13 cellular contexts compared by ENCODE assay signal in genomic region chr2:209790066-209790728, GRCh38. TPM values are rescaled to one million over a fixed set of nuclear protein-coding genes. Genes with fewer than 3 reads are reported as not detected.
A peak's percentile ranks its signal among the peaks of the same experiment; 100 is the strongest.
DNase-seq lines count a peak whose midpoint lies in the region; ATAC-seq and TF ChIP-seq lines count a peak whose summit lies in the region.
"Had no signal": no experiment of that assay in that cellular context is flagged by ENCODE, and none has a peak within 500 bp of the region (broad histone marks: within the 10 kb centered on the region; RNA-seq: fewer than 3 reads in every experiment).

No MANE protein-coding gene starts in this region.

- H3K4me1 ChIP-seq in BLaER1 treated with 17β-estradiol and CSF1 and Interleukin-3, amounts not matched to agents 10 nM and 100 nM: no peaks in the 10 kb centered on the region
- H3K4me1 ChIP-seq in endocrine pancreas (ENCODE audit: control insufficient read depth, insufficient read depth, low read length): peaks cover 4% of the 10 kb centered on the region
- no peaks in the 10 kb centered on the region for H3K4me1 ChIP-seq in endodermal cell (ENCODE audit: control insufficient read depth, insufficient read depth, low read length)

- no peaks in the 10 kb centered on the region for H4K20me1 ChIP-seq in BLaER1 treated with 17β-estradiol and CSF1 and Interleukin-3, amounts not matched to agents 10 nM and 100 nM

- no peaks in the 10 kb centered on the region for H3K9me3 ChIP-seq in BLaER1 treated with 17β-estradiol and CSF1 and Interleukin-3, amounts not matched to agents 10 nM and 100 nM (replicated peaks in 1 of 11)
- H3K9me3 ChIP-seq in endocrine pancreas (ENCODE audit: control insufficient read depth, low read length): no peaks in the 10 kb centered on the region
- no peaks in the 10 kb centered on the region for H3K9me3 ChIP-seq in endodermal cell (ENCODE audit: control insufficient read depth, low read length)

- no peak overlapping the region for H3K9ac ChIP-seq in BLaER1 treated with 17β-estradiol and CSF1 and Interleukin-3, amounts not matched to agents 10 nM and 100 nM
- H3K9ac ChIP-seq in endocrine pancreas (ENCODE audit: control insufficient read depth, insufficient read depth, low read length): no peak overlapping the region
- no peak overlapping the region for H3K9ac ChIP-seq in endodermal cell (ENCODE audit: extremely low read depth, low read length, poor library complexity, severe bottlenecking)

- DNase-seq in NAMALWA (ENCODE audit: low spot score) (peak; percentile 21), dermis blood vessel endothelial cell (no peak), activated gamma-delta T cell treated with Interleukin-2 at 50 U/mL for 16 hours (no peak), occipital lobe (lab: John Stamatoyannopoulos, UW) (no peak), endodermal cell (no peak)
- DNase-seq: IMR-90 had no signal

- H3K4me1 Mint-ChIP-seq in endodermal cell: peaks cover 6% of the 10 kb centered on the region

- H3K36me3 Mint-ChIP-seq in endodermal cell (ENCODE audit: low read depth): no peaks in the 10 kb centered on the region

- peak overlapping the region; percentile 15 to 51 (median 37); a peak in 16 of 22 replicates for H3K4me2 ChIP-seq in BLaER1 treated with 17β-estradiol and CSF1 and Interleukin-3, amounts not matched to agents 10 nM and 100 nM

- WGBS in endodermal cell (ENCODE audit: insufficient coverage in 1 of 2, insufficient read length in 1 of 2), 2 experiments: 74 to 78% methylated on average over 5 of the region's 6 CpGs

- no peak overlapping the region for H3K27ac Mint-ChIP-seq in endodermal cell
- H3K27ac Mint-ChIP-seq: activated T-helper 2 cell treated with anti-CD3 and anti-CD28 coated beads, Interferon-gamma antibody, Interleukin-2, Interleukin-4, amounts not matched to agents 10 μg/mL and 5 μg/mL and 100 μg/mL, durations not matched to agents 14 hours and 24 hours and 36 hours had no signal

- H3K27me3 ChIP-seq in BLaER1 treated with 17β-estradiol and CSF1 and Interleukin-3, amounts not matched to agents 10 nM and 100 nM: no peaks in the 10 kb centered on the region
- H3K27me3 ChIP-seq in endocrine pancreas (ENCODE audit: control insufficient read depth, insufficient read depth, low read length) (no peaks in the 10 kb centered on the region), endodermal cell (ENCODE audit: control insufficient read depth, insufficient read depth, low read length, poor library complexity, severe bottlenecking) (no peaks in the 10 kb centered on the region)

- H3K27ac ChIP-seq in BLaER1 treated with 17β-estradiol and CSF1 and Interleukin-3, amounts not matched to agents 10 nM and 100 nM: no peak overlapping the region
- no peak overlapping the region for H3K27ac ChIP-seq in endodermal cell (ENCODE audit: low read depth, low read length)

- H3K9me3 Mint-ChIP-seq in endodermal cell: peaks cover 1% of the 10 kb centered on the region
- H3K9me3 Mint-ChIP-seq: activated T-helper 2 cell treated with anti-CD3 and anti-CD28 coated beads, Interferon-gamma antibody, Interleukin-2, Interleukin-4, amounts not matched to agents 10 μg/mL and 5 μg/mL and 100 μg/mL, durations not matched to agents 14 hours and 24 hours and 36 hours had no signal

- 0 out of 20 replicates have a peak overlapping the region, but pooled peaks of 1 of the 10 experiments have one; percentile 22 for H3K4me3 ChIP-seq in BLaER1 treated with 17β-estradiol and CSF1 and Interleukin-3, amounts not matched to agents 10 nM and 100 nM
- peak overlapping the region; percentile 59 for H3K4me3 ChIP-seq in endocrine pancreas (ENCODE audit: control insufficient read depth, insufficient read depth, low read length)
- no peak overlapping the region for H3K4me3 ChIP-seq in endodermal cell (ENCODE audit: low read length)
- H3K4me3 ChIP-seq: lung had no signal

- no peaks in the 10 kb centered on the region for H3K36me3 ChIP-seq in BLaER1 treated with 17β-estradiol and CSF1 and Interleukin-3, amounts not matched to agents 10 nM and 100 nM
- H3K36me3 ChIP-seq in endocrine pancreas (ENCODE audit: control insufficient read depth, insufficient read depth, low read length) (no peaks in the 10 kb centered on the region), endodermal cell (ENCODE audit: control insufficient read depth, insufficient read depth, low read length) (no peaks in the 10 kb centered on the region)

- no peak for TF ChIP-seq CTCF in endodermal cell (conservative IDR thresholded peaks at IDR 0.05)

- H3K4me3 Mint-ChIP-seq in endodermal cell: no peak overlapping the region

- ATAC-seq in GM19467 (IDR thresholded peaks at IDR 0.05; ENCODE audit: unreplicated experiment): peak; percentile 64
- ATAC-seq: Right ventricle myocardium inferior had no signal

- H3K27me3 Mint-ChIP-seq in endodermal cell (ENCODE audit: insufficient read depth): no peaks in the 10 kb centered on the region

RNA-seq across cellular contexts. Expression of gene UNC80, which starts 18.6 kb away (rescaled TPM):
- total RNA-seq in dermis blood vessel endothelial cell: 0.17 and 0.19 TPM in 2 replicates
- 12.3 TPM for total RNA-seq in occipital lobe
- total RNA-seq in endodermal cell: under 1 TPM; 0.15 to 0.55 TPM
- polyA plus RNA-seq in endodermal cell (2013, experiment 1 of 2): 0.75 TPM
- polyA plus RNA-seq in endodermal cell (2013, experiment 2 of 2): 0.66 TPM
- total RNA-seq: activated T-helper 2 cell treated with anti-CD3 and anti-CD28 coated beads, Interferon-gamma antibody, Interleukin-2, Interleukin-4, amounts not matched to agents 10 μg/mL and 5 μg/mL and 100 μg/mL, durations not matched to agents 14 hours and 24 hours and 36 hours; Daoy; IMR-90; Right ventricle myocardium inferior had no signal
- polyA plus RNA-seq: IMR-90 had no signal
